1 cellular context compared by ENCODE assay signal in genomic region chr2:227826019-227826521, GRCh38.
TF ChIP-seq lines count a peak whose summit lies in the region.

No MANE protein-coding gene starts in this region.

TF ChIP-seq in GM12878, 131 proteins besides CTCF, POLR2A, EP300 and RAD21 (continued from another document):
- TF ChIP-seq FOXK2 (IDR thresholded peaks at IDR 0.05) (no peak), PBX3 (IDR thresholded peaks at IDR 0.05; ENCODE audit: insufficient replicate concordance, low read depth, low read length) (no peak), HCFC1 (IDR thresholded peaks at IDR 0.05; ENCODE audit: low read length) (no peak), ZZZ3 (IDR thresholded peaks at IDR 0.05; ENCODE audit: control insufficient read depth, insufficient read length, low read depth) (no peak), JUND (IDR thresholded peaks at IDR 0.05; ENCODE audit: low read depth, low read length) (no peak), STAT3 (IDR thresholded peaks at IDR 0.05; ENCODE audit: low read depth, low read length) (no peak), KDM1A (IDR thresholded peaks at IDR 0.05; ENCODE audit: borderline replicate concordance) (no peak), FOS (IDR thresholded peaks at IDR 0.05; ENCODE audit: borderline replicate concordance, extremely low read depth, insufficient read length) (no peak), STAT1 (conservative IDR thresholded peaks at IDR 0.05) (no peak), RCOR1 (conservative IDR thresholded peaks at IDR 0.05; ENCODE audit: low read depth, low read length) (no peak), ZNF24 (IDR thresholded peaks at IDR 0.05) (no peak)
